In the genomic region with DNA sequence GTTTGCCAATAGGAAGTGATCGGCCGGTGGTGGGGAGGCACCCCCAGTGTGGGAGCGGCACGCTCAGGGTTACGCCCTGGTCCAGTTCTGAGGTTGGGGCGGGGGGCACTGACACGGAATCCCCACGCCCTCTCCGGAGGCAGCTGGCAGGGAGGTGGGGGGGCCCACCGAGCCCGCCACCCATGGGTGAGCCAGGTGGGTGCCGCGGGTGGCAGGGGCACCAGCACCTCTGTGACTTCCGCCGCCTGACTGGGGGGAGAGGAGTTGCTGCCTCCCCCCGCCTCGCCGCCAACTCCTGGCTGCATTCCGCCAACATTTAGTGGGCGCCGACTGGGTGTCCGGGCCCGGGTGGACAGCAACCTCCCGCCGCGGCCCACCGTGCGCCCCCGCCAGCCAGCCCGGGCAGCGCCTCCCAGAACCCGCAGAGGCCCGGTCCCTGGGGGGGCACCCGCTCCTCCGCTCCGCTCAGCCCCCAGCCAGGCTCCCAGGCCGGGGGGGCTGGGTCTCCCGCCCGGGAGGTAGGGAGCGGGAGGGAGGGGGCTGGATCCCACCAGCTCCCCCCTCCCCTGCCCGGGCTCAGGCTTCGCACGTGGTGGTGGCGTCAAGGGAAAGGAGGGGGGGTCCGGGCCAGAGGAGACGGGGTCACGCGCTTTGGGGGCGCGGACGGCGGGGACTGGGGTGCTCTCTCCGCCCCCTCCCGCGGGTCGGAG, we compare ENCODE assay signal across 8 cellular contexts. TPM values are rescaled to one million over a fixed set of nuclear protein-coding genes. Genes with fewer than 3 reads are reported as not detected.
A peak's percentile ranks its signal among the peaks of the same experiment; 100 is the strongest.
DNase-seq lines count a peak whose midpoint lies in the region; ATAC-seq, FAIRE-seq and TF ChIP-seq lines count a peak whose summit lies in the region.

No MANE protein-coding gene starts in this region.

- H4K20me1 ChIP-seq in KMS-11 (ENCODE audit: insufficient read depth) = peaks cover 25% of the 10 kb centered on the region; the same call in 1 of the 2 replicates
- H4K20me1 ChIP-seq in neural progenitor cell (ENCODE audit: low read depth) = peaks cover 53% of the 10 kb centered on the region

- no peak overlapping the region for H3K27ac Mint-ChIP-seq in neural progenitor cell

- H3K9ac ChIP-seq in KMS-11 (peak overlapping the region; percentile 93), neural progenitor cell (peak overlapping the region; percentile 46)

- H2AFZ ChIP-seq in KMS-11 (ENCODE audit: low read depth) (no peak overlapping the region), neural progenitor cell (replicated peaks) (no peak overlapping the region)

- no peak for ATAC-seq in HG03469 (IDR thresholded peaks at IDR 0.05; ENCODE audit: unreplicated experiment)

- no peaks in the 10 kb centered on the region for H3K9me3 ChIP-seq in neural progenitor cell (ENCODE audit: low read depth)

- H3K27me3 ChIP-seq in KMS-11 (ENCODE audit: insufficient read depth, low read depth) (peaks cover 13% of the 10 kb centered on the region), neural progenitor cell (peaks cover 32% of the 10 kb centered on the region)

- DNase-seq in NCI-H82 (lab: John Stamatoyannopoulos, UW) (peak; percentile 61), NCI-H82 treated with DMSO at 0.1 percent for 48 hours (lab: John Stamatoyannopoulos, UW; ENCODE audit: unreplicated experiment) (no peak), frontal cortex (ENCODE audit: low spot score in 2 of 2) (peak; percentile 80 to 88), neural progenitor cell (ENCODE audit: low spot score) (peak; percentile 65), SHP77 treated with DMSO at 0.1 percent for 48 hours (lab: John Stamatoyannopoulos, UW) (no peak)
- peak; percentile 35 for DNase-seq in activated effector memory CD4-positive, alpha-beta T cell treated with Interleukin-2 at 50 U/mL for 16 hours

- no peaks in the 10 kb centered on the region for H3K9me3 Mint-ChIP-seq in neural progenitor cell

- peaks cover 18% of the 10 kb centered on the region for H3K27me3 Mint-ChIP-seq in neural progenitor cell (ENCODE audit: insufficient read depth, low read depth)

- H3K4me1 ChIP-seq in KMS-11 (ENCODE audit: low read depth, poor library complexity, severe bottlenecking) = peaks cover 22% of the 10 kb centered on the region
- H3K4me1 ChIP-seq in neural progenitor cell = peaks cover 13% of the 10 kb centered on the region

- H3K4me2 ChIP-seq in KMS-11 (peak overlapping the region; percentile 71), neural progenitor cell (peak overlapping the region; percentile 100)

- H3F3A ChIP-seq in neural progenitor cell (ENCODE audit: low read depth) = peaks cover 32% of the 10 kb centered on the region

- no peaks in the 10 kb centered on the region for H3K36me3 ChIP-seq in KMS-11 (ENCODE audit: insufficient read depth)
- H3K36me3 ChIP-seq in neural progenitor cell = no peaks in the 10 kb centered on the region

- H3K79me2 ChIP-seq in KMS-11 (ENCODE audit: insufficient read depth, low read depth) = peaks cover 53% of the 10 kb centered on the region
- peaks cover 54% of the 10 kb centered on the region for H3K79me2 ChIP-seq in neural progenitor cell (ENCODE audit: low read depth)

- peak overlapping the region; percentile 85 for H3K4me3 Mint-ChIP-seq in neural progenitor cell

- H3K27ac ChIP-seq in KMS-11 (peak overlapping the region; percentile 73), neural progenitor cell (no peak overlapping the region)

- peaks cover 12% of the 10 kb centered on the region for H3K4me1 Mint-ChIP-seq in neural progenitor cell

- FAIRE-seq in frontal cortex (lab: Jason Lieb, UNC) = no peak

- no peak overlapping the region for H3K4me3 ChIP-seq in KMS-11 (IDR thresholded peaks at IDR 0.05; ENCODE audit: insufficient read depth, low read depth, low read length)
- peak overlapping the region; percentile 96 for H3K4me3 ChIP-seq in neural progenitor cell

- TF ChIP-seq CTCF in KMS-11 (conservative IDR thresholded peaks at IDR 0.05; ENCODE audit: low read depth, low read length) (no peak), neural progenitor cell (IDR thresholded peaks at IDR 0.05) (no peak)

- no peaks in the 10 kb centered on the region for H3K36me3 Mint-ChIP-seq in neural progenitor cell

RNA-seq across cellular contexts. Expression of a gene that starts 2.0 kb away (rescaled TPM):
- total RNA-seq in frontal cortex (2.0 TPM), neural progenitor cell (ENCODE audit: low replicate concordance) (4.0 and 10.0 TPM in 2 replicates)

RNA-seq across cellular contexts. Expression of a gene that starts 57.2 kb away (rescaled TPM):
- total RNA-seq in frontal cortex = 22.0 TPM
- 17.0 and 34.1 TPM in 2 replicates for total RNA-seq in neural progenitor cell (ENCODE audit: low replicate concordance)

RNA-seq across cellular contexts. Expression of a gene that starts 59.2 kb away (rescaled TPM):
- total RNA-seq in frontal cortex (99.1 TPM), neural progenitor cell (ENCODE audit: low replicate concordance) (69.7 and 176 TPM in 2 replicates)

Comparison
In these comparisons a context has a peak if more than half of its experiments do, and no peak if none do; other contexts are left out.
1. DNase-seq: peak in NCI-H82 (single experiment), activated effector memory CD4-positive, alpha-beta T cell treated with Interleukin-2 at 50 U/mL for 16 hours (single experiment), frontal cortex (2 of 2) and neural progenitor cell (single experiment); none in NCI-H82 treated with DMSO at 0.1 percent for 48 hours (single experiment) and SHP77 treated with DMSO at 0.1 percent for 48 hours (single experiment).